In genomic region chr21:41121785-41122415, GRCh38 we compare ENCODE assay signal across 9 cellular contexts. TPM values are rescaled to one million over a fixed set of nuclear protein-coding genes. Genes with fewer than 3 reads are reported as not detected.
A peak's percentile ranks its signal among the peaks of the same experiment; 100 is the strongest.
DNase-seq lines count a peak whose midpoint lies in the region; ATAC-seq and TF ChIP-seq lines count a peak whose summit lies in the region.
"Had no signal": no experiment of that assay in that cellular context is flagged by ENCODE, and none has a peak within 500 bp of the region (broad histone marks: within the 10 kb centered on the region; RNA-seq: fewer than 3 reads in every experiment).

No MANE protein-coding gene starts in this region.

- peak overlapping the region; percentile 55 for H2AK9ac ChIP-seq in IMR-90 (replicated peaks; ENCODE audit: low read depth, low read length, poor library complexity)

- peak; percentile 72 for TF ChIP-seq RAD21 in IMR-90 (IDR thresholded peaks at IDR 0.05; ENCODE audit: low read length)

- H3K4me3 ChIP-seq in IMR-90 (ENCODE audit: insufficient read depth, low read depth, low read length) (no peak overlapping the region), heart left ventricle (no peak overlapping the region)

- H3K4me1 ChIP-seq in IMR-90 (ENCODE audit: control insufficient read depth, insufficient read depth, low read length) (no peaks in the 10 kb centered on the region), heart left ventricle (peaks cover 0 to 9% (median 0%) of the 10 kb centered on the region in 12 donors)

- no peaks in the 10 kb centered on the region for H4K20me1 ChIP-seq in IMR-90 (ENCODE audit: insufficient read depth, low read length)

- H3K14ac ChIP-seq in IMR-90 (replicated peaks; ENCODE audit: low read depth, low read length) = no peak overlapping the region

- no peak overlapping the region for H2BK20ac ChIP-seq in IMR-90 (ENCODE audit: low read depth, low read length)

- H3K79me1 ChIP-seq in IMR-90 (ENCODE audit: low read depth in 1 of 2, low read length in 2 of 2) = no peaks in the 10 kb centered on the region

- dilution Hi-C loops in IMR-90 (cut with HindIII; ENCODE audit: low sequenced_read_pairs, unreplicated experiment) = no loop called here

- no peak overlapping the region for H4K5ac ChIP-seq in IMR-90 (ENCODE audit: low read depth, low read length)

- ATAC-seq in IMR-90 (ENCODE audit: low read depth) = peak; percentile 82
- peak; percentile 47 to 88 (median 86) for ATAC-seq in heart left ventricle
- ATAC-seq in HG02973 (IDR thresholded peaks at IDR 0.05; ENCODE audit: unreplicated experiment) = no peak
- no peak for ATAC-seq in GM18505 (IDR thresholded peaks at IDR 0.05; ENCODE audit: unreplicated experiment)

- H3K4me2 ChIP-seq in IMR-90 (ENCODE audit: low read depth, low read length) = no peak overlapping the region

- DNase-seq in DMS79 (lab: John Stamatoyannopoulos, UW) (peak; percentile 40), IMR-90 (peak; percentile 63), OCI-M1 (lab: John Stamatoyannopoulos, UW) (peak; percentile 86), heart left ventricle (peak; percentile 74 to 85 (median 80)), progenitor cell of endocrine pancreas (ENCODE audit: low spot score, unreplicated experiment) (peak; percentile 71)
- DNase-seq in activated naive CD4-positive, alpha-beta T cell treated with anti-CD3 and anti-CD28 coated beads for 36 hours = peak; percentile 83

- H4K8ac ChIP-seq in IMR-90 (ENCODE audit: low read depth in 2 of 2, low read length in 2 of 2) = no peak overlapping the region

- TF ChIP-seq POLR2A in IMR-90 (IDR thresholded peaks at IDR 0.05; ENCODE audit: low read depth, low read length) (no peak), heart left ventricle (IDR thresholded peaks at IDR 0.05) (no peak), GM18505 (IDR thresholded peaks at IDR 0.05; ENCODE audit: borderline replicate concordance, extremely low read depth, insufficient read depth, insufficient read length) (no peak)

- peak; percentile 78 for TF ChIP-seq CTCF in IMR-90 (conservative IDR thresholded peaks at IDR 0.05; ENCODE audit: low read depth, low read length)
- peak; percentile 78 to 93 (median 88) for TF ChIP-seq CTCF in heart left ventricle (IDR thresholded peaks at IDR 0.05)
- peak; percentile 82 for TF ChIP-seq CTCF in progenitor cell of endocrine pancreas (IDR thresholded peaks at IDR 0.05; ENCODE audit: unreplicated experiment)

- H2AK5ac ChIP-seq in IMR-90 (ENCODE audit: low read depth, low read length) = no peak overlapping the region

- H3K9me1 ChIP-seq in IMR-90 (ENCODE audit: insufficient read depth, low read length) = no peaks in the 10 kb centered on the region

- H2AFZ ChIP-seq in IMR-90 (replicated peaks; ENCODE audit: low read length, poor library complexity) = peak overlapping the region; percentile 58

- no peak overlapping the region for H3K4ac ChIP-seq in IMR-90 (ENCODE audit: low read depth, low read length)

- no peaks in the 10 kb centered on the region for H3K36me3 Mint-ChIP-seq in activated naive CD4-positive, alpha-beta T cell treated with anti-CD3 and anti-CD28 coated beads for 36 hours (ENCODE audit: low read depth)
- H3K36me3 Mint-ChIP-seq in progenitor cell of endocrine pancreas (ENCODE audit: insufficient read depth) = no peaks in the 10 kb centered on the region

- H2BK15ac ChIP-seq in IMR-90 (ENCODE audit: low read depth, low read length) = no peak overlapping the region

- no peak overlapping the region for H2BK120ac ChIP-seq in IMR-90 (ENCODE audit: low read depth, low read length)

- no peak overlapping the region for H3K23ac ChIP-seq in IMR-90 (ENCODE audit: low read depth, low read length)

- H3K4me1 Mint-ChIP-seq in activated naive CD4-positive, alpha-beta T cell treated with anti-CD3 and anti-CD28 coated beads for 36 hours (ENCODE audit: low read depth) = no peaks in the 10 kb centered on the region
- no peaks in the 10 kb centered on the region for H3K4me1 Mint-ChIP-seq in progenitor cell of endocrine pancreas (ENCODE audit: low read depth)

- no peak overlapping the region for H3K9ac ChIP-seq in IMR-90 (ENCODE audit: low read depth, low read length)

- H3K27me3 ChIP-seq in IMR-90 (ENCODE audit: control insufficient read depth, insufficient read depth, low read length) = peaks cover 1% of the 10 kb centered on the region
- H3K27me3 ChIP-seq in heart left ventricle = peaks cover 0 to 26% (median 5%) of the 10 kb centered on the region in 9 donors

- no peak overlapping the region for H3K18ac ChIP-seq in IMR-90 (ENCODE audit: low read depth, low read length)

- no peak overlapping the region for H2BK5ac ChIP-seq in IMR-90 (ENCODE audit: low read depth, low read length, poor library complexity, severe bottlenecking)

- no peak overlapping the region for H4K91ac ChIP-seq in IMR-90 (ENCODE audit: insufficient read depth, low read depth, low read length)

- H3K36me3 ChIP-seq in IMR-90 (ENCODE audit: control insufficient read depth, insufficient read depth, low read length) (no peaks in the 10 kb centered on the region), heart left ventricle (no peaks in the 10 kb centered on the region)

- no peak overlapping the region for H3K27ac ChIP-seq in IMR-90 (ENCODE audit: insufficient read depth, low read length)
- H3K27ac ChIP-seq in heart left ventricle = no peak overlapping the region

- POLR2A ChIA-PET in IMR-90 (lab: Charles Lee; ENCODE audit: unreplicated experiment) = no interaction called here

- H3K9me3 ChIP-seq in IMR-90 (ENCODE audit: control insufficient read depth, insufficient read depth, low read length) = no peaks in the 10 kb centered on the region
- H3K9me3 ChIP-seq in heart left ventricle = no peaks in the 10 kb centered on the region

- no peak overlapping the region for H3K56ac ChIP-seq in IMR-90 (ENCODE audit: extremely low read depth, insufficient read depth, low read length)

- no TSS peak for BruUV-seq in IMR-90 (replicated peaks; lab: Mats Ljungman, UMichigan)

- peaks cover 14% of the 10 kb centered on the region for H3K27me3 Mint-ChIP-seq in activated naive CD4-positive, alpha-beta T cell treated with anti-CD3 and anti-CD28 coated beads for 36 hours (ENCODE audit: low read depth)
- peaks cover 23% of the 10 kb centered on the region for H3K27me3 Mint-ChIP-seq in progenitor cell of endocrine pancreas

- intact Hi-C loops in IMR-90 (cut with micrococcal nuclease) (loop anchor here (2.0 kb wide), 1 partner anchor 339 kb away; no protein-coding TSS in a partner anchor), heart left ventricle (cut with DNase I) (loop anchor here (2.0 to 10.0 kb wide), 5 partner anchors 333 to 655 kb away; no protein-coding TSS in a partner anchor)
- intact Hi-C loops in activated naive CD4-positive, alpha-beta T cell treated with anti-CD3 and anti-CD28 coated beads for 36 hours (cut with micrococcal nuclease) = loop anchor here (2.0 kb wide), 1 partner anchor 339 kb away; no protein-coding TSS in a partner anchor

- WGBS in IMR-90 (ENCODE audit: extremely low coverage in 2 of 2, insufficient read length in 1 of 2), 2 experiments = 30% methylated on average over 10 of the region's 19 CpGs; no CpG with 5 or more reads in 1 of the 2 experiments
- WGBS in heart left ventricle, 4 donors = 38 to 40% (median 39%) methylated on average over 15 to 19 of the region's 19 CpGs

- CTCF ChIA-PET in IMR-90 (lab: Yijun Ruan, JAX) = interaction anchor here (1.0 kb wide), 1 partner anchor 161 kb away, joined by 3 read pairs; no protein-coding TSS in a partner anchor
- CTCF ChIA-PET in activated naive CD4-positive, alpha-beta T cell treated with anti-CD3 and anti-CD28 coated beads for 36 hours (lab: Charles Lee) = interaction anchor here (0.5 to 1.4 kb wide), 2 partner anchors 15 to 48 kb away, joined by 3 to 4 read pairs; no protein-coding TSS in a partner anchor

- H3K9me3 Mint-ChIP-seq in activated naive CD4-positive, alpha-beta T cell treated with anti-CD3 and anti-CD28 coated beads for 36 hours = no peaks in the 10 kb centered on the region
- H3K9me3 Mint-ChIP-seq in progenitor cell of endocrine pancreas (ENCODE audit: low read depth) = no peaks in the 10 kb centered on the region
- H3K9me3 Mint-ChIP-seq: T-helper 1 cell treated with Interleukin-12 subunit alpha and Interleukin-12 subunit beta and Interleukin-4 antibody, amounts not matched to agents 30 μg/mL and 1 μg/mL, for 36 hours had no signal

- in situ Hi-C loops in IMR-90 (cut with MboI; ENCODE audit: low sequenced_read_pairs) = loop anchor here (10.0 kb wide), 1 partner anchor 333 kb away; no protein-coding TSS in a partner anchor

- no peak overlapping the region for H3K4me3 Mint-ChIP-seq in activated naive CD4-positive, alpha-beta T cell treated with anti-CD3 and anti-CD28 coated beads for 36 hours
- no peak overlapping the region for H3K4me3 Mint-ChIP-seq in progenitor cell of endocrine pancreas (ENCODE audit: low read depth)
- H3K4me3 Mint-ChIP-seq: T-helper 1 cell treated with Interleukin-12 subunit alpha and Interleukin-12 subunit beta and Interleukin-4 antibody, amounts not matched to agents 30 μg/mL and 1 μg/mL, for 36 hours had no signal

- H3K27ac Mint-ChIP-seq in activated naive CD4-positive, alpha-beta T cell treated with anti-CD3 and anti-CD28 coated beads for 36 hours = no peak overlapping the region
- peak overlapping the region; percentile 74 for H3K27ac Mint-ChIP-seq in progenitor cell of endocrine pancreas
- H3K27ac Mint-ChIP-seq: T-helper 1 cell treated with Interleukin-12 subunit alpha and Interleukin-12 subunit beta and Interleukin-4 antibody, amounts not matched to agents 30 μg/mL and 1 μg/mL, for 36 hours had no signal

TF ChIP-seq in IMR-90, 13 proteins besides CTCF, POLR2A, EP300 and RAD21:
- TF ChIP-seq SMC3 (IDR thresholded peaks at IDR 0.05; ENCODE audit: low read depth, low read length) = peak; percentile 53
- TF ChIP-seq FOS (IDR thresholded peaks at IDR 0.05; ENCODE audit: low read depth, low read length) = no peak
- TF ChIP-seq CHD1 (IDR thresholded peaks at IDR 0.05; ENCODE audit: low read depth, low read length) = no peak

RNA-seq across cellular contexts. Expression of gene BACE2, which starts 46.1 kb away (rescaled TPM):
- 17.0 and 18.1 TPM in 2 replicates for total RNA-seq in IMR-90 (2012; rRNA removed)
- polyA plus RNA-seq in IMR-90 (2012; rRNA removed) = 29.2 and 35.5 TPM in 2 replicates
- 28.7 and 31.6 TPM in 2 replicates for polyA plus RNA-seq in IMR-90 (2012; cell fraction: cytosol; rRNA removed)
- 16.1 and 20.0 TPM in 2 replicates for polyA plus RNA-seq in IMR-90 (2012; cell fraction: nucleus; rRNA removed; ENCODE audit: low replicate concordance)
- under 1 TPM; 0.17 to 0.89 TPM for total RNA-seq in activated naive CD4-positive, alpha-beta T cell treated with anti-CD3 and anti-CD28 coated beads for 36 hours
- 10 to 100 TPM; 10.3 to 30.3 (median 15.6) TPM for total RNA-seq in heart left ventricle
- polyA plus RNA-seq in heart left ventricle = 10 to 100 TPM in 1 of 2 donors, 1 to 10 TPM in 1; 3.8 to 21.9 TPM
- total RNA-seq in progenitor cell of endocrine pancreas = 13.4 and 15.6 TPM in 2 replicates

Comparison
In these comparisons a context has a peak if more than half of its experiments do, and no peak if none do; other contexts are left out.
1. ATAC-seq: peak in IMR-90 (single experiment) and heart left ventricle (4 of 4); none in HG02973 (single experiment) and GM18505 (single experiment).
2. Peak in every context shown above with its lines, with median percentiles within 50 percentile points of each other: DNase-seq and CTCF ChIP-seq.